28 cellular contexts compared by ENCODE assay signal in the genomic region with DNA sequence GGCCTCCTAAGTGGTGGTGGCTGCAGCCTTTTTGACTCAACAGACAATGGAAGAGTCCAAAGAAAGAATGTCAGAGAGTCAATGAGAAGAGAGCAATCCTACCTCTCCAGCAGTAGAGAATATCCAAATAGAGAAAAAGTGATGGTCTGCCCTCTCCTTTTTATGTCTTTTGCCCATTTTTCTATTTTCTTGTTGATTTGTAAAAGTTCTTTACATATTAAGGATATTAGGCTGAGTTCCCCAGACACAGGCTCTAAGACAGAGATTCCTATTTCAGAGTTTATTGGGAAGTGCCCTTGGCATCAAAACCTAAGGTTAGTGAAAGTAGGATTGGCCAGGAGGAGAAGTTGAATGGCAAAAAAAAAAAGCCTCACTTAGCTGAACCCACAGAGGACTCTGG.
"Had no signal": no experiment of that assay in that cellular context is flagged by ENCODE, and none has a peak within 500 bp of the region (broad histone marks: within the 10 kb centered on the region; RNA-seq: fewer than 3 reads in every experiment).

No MANE protein-coding gene starts in this region.

- H3K9me3 Mint-ChIP-seq: dendritic cell treated with granulocyte-macrophage colony-stimulating factor and Interleukin-4, amounts not matched to agents 40 ng/mL and 50 ng/mL, for 4 days; effector memory CD8-positive, alpha-beta T cell; endodermal cell had no signal

- H3K4me3 Mint-ChIP-seq: dendritic cell treated with granulocyte-macrophage colony-stimulating factor and Interleukin-4, amounts not matched to agents 40 ng/mL and 50 ng/mL, for 4 days; effector memory CD8-positive, alpha-beta T cell; endodermal cell had no signal

- ATAC-seq: effector memory CD8-positive, alpha-beta T cell; esophagus mucosa; foreskin keratinocyte; gastrocnemius medialis; gastroesophageal sphincter; heart left ventricle; heart right ventricle had no signal

- H2AFZ ChIP-seq: hepatocyte had no signal

- H3K36me3 ChIP-seq: colonic mucosa, esophagus muscularis mucosa, esophagus squamous epithelium, gastrocnemius medialis, gastroesophageal sphincter, heart left ventricle, heart right ventricle had no signal

- FAIRE-seq: endometrium, endothelial cell of umbilical vein, frontal cortex had no signal

- H3K4me1 ChIP-seq: colonic mucosa, esophagus muscularis mucosa, gastrocnemius medialis, gastroesophageal sphincter had no signal

- H3K27me3 ChIP-seq: colonic mucosa, dorsolateral prefrontal cortex, esophagus muscularis mucosa, esophagus squamous epithelium, foreskin keratinocyte, gastroesophageal sphincter, heart left ventricle, heart right ventricle, hepatocyte had no signal

- H3K9me3 ChIP-seq: colonic mucosa, esophagus muscularis mucosa, esophagus squamous epithelium, gastrocnemius medialis, gastroesophageal sphincter, heart left ventricle, heart right ventricle had no signal

- H3K27ac ChIP-seq: colonic mucosa, coronary artery, dorsolateral prefrontal cortex, epithelial cell of prostate, esophagus muscularis mucosa, esophagus squamous epithelium, foreskin keratinocyte, gastrocnemius medialis, gastroesophageal sphincter, heart left ventricle, heart right ventricle, hepatocyte had no signal

- DNase-seq: colonic mucosa; cortex of kidney; dermis blood vessel endothelial cell; dorsolateral prefrontal cortex; effector CD4-positive, alpha-beta T cell; effector CD8-positive, alpha-beta T cell; effector memory CD4-positive, alpha-beta T cell; effector memory CD8-positive, alpha-beta T cell; endodermal cell; erythroblast; esophagus squamous epithelium; foreskin fibroblast; foreskin keratinocyte; foreskin melanocyte; gastrocnemius medialis; glutamatergic neuron; heart left ventricle; heart right ventricle had no signal

- H3K79me2 ChIP-seq: hepatocyte had no signal

- H3K4me1 Mint-ChIP-seq: endodermal cell had no signal

- H3K4me3 ChIP-seq: colonic mucosa, coronary artery, dorsolateral prefrontal cortex, esophagus muscularis mucosa, esophagus squamous epithelium, gastrocnemius medialis, gastroesophageal sphincter, heart left ventricle, heart right ventricle, hepatocyte had no signal

- H3K27ac Mint-ChIP-seq: dendritic cell treated with granulocyte-macrophage colony-stimulating factor and Interleukin-4, amounts not matched to agents 40 ng/mL and 50 ng/mL, for 4 days; effector memory CD8-positive, alpha-beta T cell; endodermal cell had no signal

- H3K27me3 Mint-ChIP-seq: dendritic cell treated with granulocyte-macrophage colony-stimulating factor and Interleukin-4, amounts not matched to agents 40 ng/mL and 50 ng/mL, for 4 days had no signal

- H3K4me2 ChIP-seq: hepatocyte had no signal
